ENCODE assay signal across 10 cellular contexts in genomic region chr20:49564991-49565390, GRCh38. TPM values are rescaled to one million over a fixed set of nuclear protein-coding genes. Genes with fewer than 3 reads are reported as not detected.
A peak's percentile ranks its signal among the peaks of the same experiment; 100 is the strongest.
DNase-seq lines count a peak whose midpoint lies in the region; ATAC-seq and TF ChIP-seq lines count a peak whose summit lies in the region.
"Not testable (repeated sequence)": the region's sequence is repeated elsewhere in the genome, so short reads cannot be mapped to it uniquely, and the experiment has no call there.
"Had no signal": no experiment of that assay in that cellular context is flagged by ENCODE, and none has a peak within 500 bp of the region (broad histone marks: within the 10 kb centered on the region; RNA-seq: fewer than 3 reads in every experiment).

No MANE protein-coding gene starts in this region.

- intact Hi-C loops in cardiac septum (cut with DNase I); ovary (cut with DNase I); spleen (cut with DNase I; ENCODE audit: low total_unique reads); uterus (cut with DNase I; ENCODE audit: low total_unique reads): not testable (repeated sequence)

- WGBS in ovary, 3 donors: 33 to 45% (median 38%) methylated on average over 12 of the region's 12 CpGs
- 89 to 94% (median 89%) methylated on average over 12 of the region's 12 CpGs for WGBS in spleen, 5 donors

- not testable (repeated sequence) for H3K4me1 ChIP-seq in RWPE2 (ENCODE audit: insufficient read depth, poor library complexity, severe bottlenecking)
- H3K4me1 ChIP-seq in ovary (ENCODE audit: insufficient read depth) (peaks cover 16% of the 10 kb centered on the region), spleen (peaks cover 0 to 23% (median 9%) of the 10 kb centered on the region in 6 donors), uterus (peaks cover 16 to 35% of the 10 kb centered on the region in 2 donors)

- TF ChIP-seq CTCF in RWPE2 (IDR thresholded peaks at IDR 0.05; ENCODE audit: poor library complexity, severe bottlenecking); coronary artery (IDR thresholded peaks at IDR 0.05); ovary (IDR thresholded peaks at IDR 0.05); spleen (IDR thresholded peaks at IDR 0.05 in 8 of 11, conservative IDR thresholded peaks at IDR 0.05 in 3 of 11); uterus (IDR thresholded peaks at IDR 0.05): not testable (repeated sequence)

- H3K4me3 ChIP-seq in RWPE2 (ENCODE audit: severe bottlenecking); spleen: not testable (repeated sequence)
- H3K4me3 ChIP-seq in coronary artery (peak overlapping the region; percentile 83), ovary (peak overlapping the region; percentile 53), uterus (peak overlapping the region; percentile 68 to 75)

- TF ChIP-seq POLR2A in ovary (IDR thresholded peaks at IDR 0.05); spleen (IDR thresholded peaks at IDR 0.05); uterus (IDR thresholded peaks at IDR 0.05): not testable (repeated sequence)

- H3K27me3 ChIP-seq in RWPE2 (ENCODE audit: insufficient read depth, poor library complexity, severe bottlenecking) (peaks cover 30% of the 10 kb centered on the region), spleen (replicated peaks in 1 of 7) (peaks cover 0 to 81% (median 35%) of the 10 kb centered on the region in 7 donors)
- H3K27me3 ChIP-seq in ovary, uterus: not testable (repeated sequence)

- TF ChIP-seq EP300 in ovary (IDR thresholded peaks at IDR 0.05): not testable (repeated sequence)

- ATAC-seq in RWPE2 (ENCODE audit: low read depth): not testable (repeated sequence)

- H3K36me3 ChIP-seq in RWPE2 (ENCODE audit: low read depth); ovary; spleen; uterus: not testable (repeated sequence)

- H3K9me3 ChIP-seq in RWPE2 (ENCODE audit: severe bottlenecking); ovary; spleen; uterus: not testable (repeated sequence)

- not testable (repeated sequence) for H3K27ac ChIP-seq in RWPE2 (ENCODE audit: poor library complexity, severe bottlenecking); spleen
- peak overlapping the region; percentile 94 to 97 for H3K27ac ChIP-seq in coronary artery
- peak overlapping the region; percentile 2 to 88 for H3K27ac ChIP-seq in ovary
- peak overlapping the region; percentile 94 to 98 for H3K27ac ChIP-seq in uterus

- DNase-seq in RWPE2 (ENCODE audit: low spot score): peak; percentile 14
- peak; percentile 57 for DNase-seq in coronary artery (ENCODE audit: low spot score)
- DNase-seq in cardiac septum (ENCODE audit: low spot score): peak; percentile 49
- DNase-seq in islet precursor cell: peak; percentile 4
- DNase-seq in mesenteric fat pad (ENCODE audit: low spot score): peak; percentile 35
- DNase-seq in ovary: peak in 2 of 5 donors; percentile 19 to 28
- DNase-seq in spleen: peak; percentile 5
- peak in 1 of 2 donors; percentile 19 for DNase-seq in uterus

RNA-seq across cellular contexts. Expression of gene PTGIS, which starts 2.9 kb away (rescaled TPM):
- total RNA-seq in cardiac septum (37.6 TPM), mesenteric fat pad (124 TPM), ovary (100 to 1,000 TPM in 5 of 7 donors, 10 to 100 TPM in 2; 38.3 to 221 (median 160) TPM), spleen (1 to 10 TPM in 3 of 7 donors, under 1 TPM in 4; 0.34 to 1.6 (median 0.98) TPM), uterus (100 to 1,000 TPM in 3 of 4 donors, 10 to 100 TPM in 1; 64.7 to 460 (median 140) TPM)
- polyA plus RNA-seq in ovary (100 to 1,000 TPM in 1 of 2 donors, 10 to 100 TPM in 1; 42.4 to 130 TPM), spleen (1 to 10 TPM in 1 of 3 donors, under 1 TPM in 2; 0.15 to 1.5 (median 0.86) TPM)
- total RNA-seq: HepG2, NCI-H460 had no signal
- polyA plus RNA-seq: HepG2 had no signal

Comparison
In these comparisons a context has a peak if more than half of its experiments do, and no peak if none do; other contexts are left out.
1. RNA of gene PTGIS, which starts 2.9 kb away (total RNA-seq): 38.3 to 221 TPM in ovary, 64.7 to 460 TPM in uterus, 124 TPM in mesenteric fat pad (single experiment) and 37.6 TPM in cardiac septum (single experiment); 0.34 to 1.6 TPM in spleen; every median in the first group is over 10 times any median in the second.